9 cellular contexts compared by ENCODE assay signal in genomic region chr11:17734986-17735822, GRCh38. TPM values are rescaled to one million over a fixed set of nuclear protein-coding genes. Genes with fewer than 3 reads are reported as not detected.
DNase-seq lines count a peak whose midpoint lies in the region; ATAC-seq, FAIRE-seq and TF ChIP-seq lines count a peak whose summit lies in the region.
"Had no signal": no experiment of that assay in that cellular context is flagged by ENCODE, and none has a peak within 500 bp of the region (broad histone marks: within the 10 kb centered on the region; RNA-seq: fewer than 3 reads in every experiment).

No MANE protein-coding gene starts in this region.

- no peak overlapping the region for H3K9ac ChIP-seq in kidney (ENCODE audit: low read length in 2 of 2)

- H3K4me1 ChIP-seq in HAP-1 (no peaks in the 10 kb centered on the region; the same call in 1 of the 2 replicates), Panc1 (ENCODE audit: control insufficient read depth, insufficient read depth, low read length) (0 out of 2 replicates have a peak, but pooled peaks cover 2% of the 10 kb centered on the region), kidney (ENCODE audit: control insufficient read depth in 1 of 2, insufficient read depth in 1 of 2, low read depth in 1 of 2, low read length in 2 of 2) (peaks cover 0 to 2% of the 10 kb centered on the region in 2 donors)

- H3K36me3 ChIP-seq in HAP-1 (replicated peaks) (no peaks in the 10 kb centered on the region), Panc1 (ENCODE audit: control insufficient read depth, insufficient read depth, low read length) (no peaks in the 10 kb centered on the region), kidney (ENCODE audit: control insufficient read depth in 1 of 2, insufficient read depth in 2 of 2, low read length in 2 of 2) (no peaks in the 10 kb centered on the region)
- H3K36me3 ChIP-seq: neutrophil had no signal

- no TSS peak for BruUV-seq in Panc1 (replicated peaks; lab: Mats Ljungman, UMichigan)

- FAIRE-seq in kidney (lab: Jason Lieb, UNC), result no peak

- TF ChIP-seq CTCF in Panc1 (IDR thresholded peaks at IDR 0.05) (no peak; the same call in 1 of the 2 replicates), cardiac fibroblast (IDR thresholded peaks at IDR 0.05; ENCODE audit: low read depth, low read length) (no peak), kidney (IDR thresholded peaks at IDR 0.05; ENCODE audit: borderline replicate concordance, extremely low read depth, insufficient read depth) (no peak)

- DNase-seq in COR-L47 (lab: John Stamatoyannopoulos, UW) (peak; percentile 47), HAP-1 (ENCODE audit: low spot score in 2 of 2) (peak; percentile 49 to 82), Panc1 (ENCODE audit: low read depth, low spot score) (no peak), cardiac fibroblast (ENCODE audit: low read depth in 2 of 2) (peak; percentile 49 to 74), kidney (peak; percentile 89), cerebellar nuclear complex (lab: John Stamatoyannopoulos, UW) (no peak)
- peak; percentile 23 for DNase-seq in stimulated activated CD4-positive, alpha-beta T cell treated with anti-CD3 and anti-CD28 coated beads, Interleukin-12 subunit alpha, Interleukin-12 subunit beta, amount 100 ng/mL, for 4 hours

- ATAC-seq in Panc1 (peak; percentile 67), HG02763 (IDR thresholded peaks at IDR 0.05; ENCODE audit: unreplicated experiment) (no peak)

- H3K4me3 ChIP-seq in HAP-1 (peak overlapping the region; percentile 43), Panc1 (ENCODE audit: low read depth in 2 of 2, low read length in 2 of 2) (peak overlapping the region; percentile 40 to 51), cardiac fibroblast (replicated peaks in 1 of 2; ENCODE audit: low read depth in 2 of 2, low read length in 2 of 2) (peak overlapping the region in 1 of 2 donors; percentile 19), kidney (ENCODE audit: low read length in 2 of 2) (peak overlapping the region in 1 of 2 donors; percentile 44)

- H3K9me3 ChIP-seq in HAP-1 (no peaks in the 10 kb centered on the region), Panc1 (ENCODE audit: control insufficient read depth, insufficient read depth, low read depth, low read length) (no peaks in the 10 kb centered on the region), kidney (ENCODE audit: control insufficient read depth in 1 of 2, low read length in 2 of 2) (no peaks in the 10 kb centered on the region)
- H3K9me3 ChIP-seq: neutrophil had no signal

- no peaks in the 10 kb centered on the region for H3K27me3 ChIP-seq in HAP-1 (ENCODE audit: low read depth)
- no peaks in the 10 kb centered on the region for H3K27me3 ChIP-seq in Panc1 (ENCODE audit: control insufficient read depth, insufficient read depth, low read length)

- POLR2A ChIA-PET in Panc1 (lab: Charles Lee), result interaction anchor here (0.7 kb wide), 1 partner anchor 154 kb away, joined by 4 read pairs; no protein-coding TSS in a partner anchor

- CTCF ChIA-PET in Panc1 (lab: Charles Lee), result interaction anchor here (0.6 to 0.7 kb wide), 2 partner anchors 47 to 77 kb away, joined by 3 to 5 read pairs; no protein-coding TSS in a partner anchor

- H3K27ac ChIP-seq in Panc1 (ENCODE audit: low read length) (no peak overlapping the region), kidney (ENCODE audit: low read depth in 2 of 2, low read length in 2 of 2) (no peak overlapping the region)
- H3K27ac ChIP-seq: neutrophil had no signal

- intact Hi-C loops in Panc1 (cut with micrococcal nuclease; ENCODE audit: unreplicated experiment), result loop anchor here (5.0 kb wide), 1 partner anchor 53 kb away; no protein-coding TSS in a partner anchor
- intact Hi-C loops in kidney (cut with DNase I), result loop anchor here (5.0 kb wide), 1 partner anchor 242 kb away; no protein-coding TSS in a partner anchor

- in situ Hi-C loops in HAP-1 (cut with MboI; ENCODE audit: low sequenced_read_pairs) (no loop called here), Panc1 (cut with HindIII; ENCODE audit: low pct_unique_long_range_greater_than_20kb, low sequenced_read_pairs) (no loop called here)

RNA-seq across cellular contexts. Expression of gene KCNC1, which starts 0.6 kb away (rescaled TPM):
- total RNA-seq in Panc1 (2021; ENCODE audit: unreplicated experiment) (0.95 TPM), kidney (0.03 TPM)
- polyA plus RNA-seq in Panc1 (2012; ENCODE audit: insufficient read length), result 3.0 TPM
- polyA plus RNA-seq in kidney (ENCODE audit: insufficient read depth, low read depth, low replicate concordance), result not detected

RNA-seq across cellular contexts. Expression of gene MYOD1, which starts 15.8 kb away (rescaled TPM):
- not detected for total RNA-seq in Panc1 (2021; ENCODE audit: unreplicated experiment)
- polyA plus RNA-seq in Panc1 (2012; ENCODE audit: insufficient read length), result not detected
- total RNA-seq in kidney, result not detected
- not detected for polyA plus RNA-seq in kidney (ENCODE audit: insufficient read depth, low read depth, low replicate concordance)

Comparison
In these comparisons a context has a peak if more than half of its experiments do, and no peak if none do; other contexts are left out.
1. DNase-seq: peak in COR-L47 (single experiment), HAP-1 (2 of 2), cardiac fibroblast (2 of 2), kidney (single experiment) and stimulated activated CD4-positive, alpha-beta T cell treated with anti-CD3 and anti-CD28 coated beads, Interleukin-12 subunit alpha, Interleukin-12 subunit beta, amount 100 ng/mL, for 4 hours (single experiment); none in Panc1 (single experiment) and cerebellar nuclear complex (0 of 2).